Comparison of ENCODE assay signal across 14 cellular contexts in genomic region chr10:67978749-67979148, GRCh38.
"Had no signal": no experiment of that assay in that cellular context is flagged by ENCODE, and none has a peak within 500 bp of the region (broad histone marks: within the 10 kb centered on the region; RNA-seq: fewer than 3 reads in every experiment).

No MANE protein-coding gene starts in this region.

- H3K4me3 Mint-ChIP-seq: activated naive CD4-positive, alpha-beta T cell treated with anti-CD3 and anti-CD28 coated beads, Interleukin-2, amount 50 U/mL, for 24 hours; mesothelial cell of epicardium; neural progenitor cell had no signal

- H3K9me3 ChIP-seq: colonic mucosa, lower lobe of right lung, pancreas, tibial nerve, vagina had no signal

- H3K4me1 Mint-ChIP-seq: mesothelial cell of epicardium, neural progenitor cell had no signal

- DNase-seq: activated CD4-positive, alpha-beta T cell treated with anti-CD3 and anti-CD28 coated beads for 48 hours; anterior cingulate cortex; colonic mucosa; effector CD4-positive, alpha-beta T cell; hypothalamus; kidney glomerular epithelial cell; lower lobe of right lung; pancreas; stimulated activated CD4-positive, alpha-beta T cell treated with anti-CD3 and anti-CD28 coated beads, Interleukin-4, amount 100 ng/mL, for 4 hours had no signal

- ATAC-seq: lower lobe of right lung, pancreas had no signal

- H3K4me3 ChIP-seq: colonic mucosa, lower lobe of right lung, neural progenitor cell, pancreas, tibial nerve, vagina had no signal

- H3K9me3 Mint-ChIP-seq: activated naive CD4-positive, alpha-beta T cell treated with anti-CD3 and anti-CD28 coated beads, Interleukin-2, amount 50 U/mL, for 24 hours; neural progenitor cell had no signal

- H3K27me3 ChIP-seq: colonic mucosa, neural progenitor cell, pancreas, tibial nerve, vagina had no signal

- H3K27ac Mint-ChIP-seq: mesothelial cell of epicardium had no signal

- H3K27me3 Mint-ChIP-seq: activated naive CD4-positive, alpha-beta T cell treated with anti-CD3 and anti-CD28 coated beads, Interleukin-2, amount 50 U/mL, for 24 hours had no signal
